Comparison of ENCODE assay signal across 8 cellular contexts in genomic region chr16:85005278-85006069, GRCh38. TPM values are rescaled to one million over a fixed set of nuclear protein-coding genes. Genes with fewer than 3 reads are reported as not detected.
DNase-seq lines count a peak whose midpoint lies in the region; ATAC-seq and TF ChIP-seq lines count a peak whose summit lies in the region.

No MANE protein-coding gene starts in this region.

- no peaks in the 10 kb centered on the region for H4K20me1 ChIP-seq in fibroblast of lung (ENCODE audit: control insufficient read depth, extremely low read depth, insufficient read depth, low read length)

- peak overlapping the region; percentile 42 for H2BK5ac ChIP-seq in trophoblast cell (ENCODE audit: low read depth, low read length, poor library complexity)

- ATAC-seq in HG03280 (IDR thresholded peaks at IDR 0.05; ENCODE audit: unreplicated experiment) = no peak
- no peak for ATAC-seq in activated CD4-positive, CD25-positive, alpha-beta regulatory T cell treated with anti-CD3 and anti-CD28 coated beads, Interleukin-2, amount 50 U/mL, for 24 hours

- WGBS in trophoblast cell (ENCODE audit: extremely low coverage, insufficient coverage, insufficient read length) = no CpG with 5 or more reads among the region's 11 CpGs

- H3K27me3 ChIP-seq in SJSA1 (replicated peaks) (no peaks in the 10 kb centered on the region), fibroblast of lung (ENCODE audit: control insufficient read depth, insufficient read depth, low read length) (no peaks in the 10 kb centered on the region), trophoblast cell (ENCODE audit: insufficient read depth, low read length) (no peaks in the 10 kb centered on the region)

- H3K18ac ChIP-seq in trophoblast cell (ENCODE audit: low read length) = no peak overlapping the region

- intact Hi-C loops in CD14-positive monocyte (cut with micrococcal nuclease) = no loop called here

- no peak overlapping the region for H3K4ac ChIP-seq in trophoblast cell (ENCODE audit: low read depth, low read length)

- H3K4me3 Mint-ChIP-seq in CD14-positive monocyte = peak overlapping the region in 1 of 2 donors; percentile 71

- H2AFZ ChIP-seq in fibroblast of lung (ENCODE audit: low read length) = no peak overlapping the region
- no peak overlapping the region for H2AFZ ChIP-seq in trophoblast cell (ENCODE audit: insufficient read depth, low read length, poor library complexity)

- H3K4me3 ChIP-seq in SJSA1 (no peak overlapping the region), fibroblast of lung (replicated peaks in 1 of 4; ENCODE audit: control extremely low read depth in 1 of 4, insufficient read depth in 1 of 4, low read depth in 3 of 4, low read length in 4 of 4) (peak overlapping the region in 2 of 4 experiments; percentile 33 to 36), trophoblast cell (ENCODE audit: low read depth, low read length) (no peak overlapping the region)

- no peak for TF ChIP-seq CTCF in CD14-positive monocyte (IDR thresholded peaks at IDR 0.05)
- TF ChIP-seq CTCF in fibroblast of lung (conservative IDR thresholded peaks at IDR 0.05 in 1 of 2, IDR thresholded peaks at IDR 0.05 in 1 of 2; ENCODE audit: low read depth in 1 of 2, low read length in 2 of 2) = no peak

- H2AK5ac ChIP-seq in trophoblast cell (ENCODE audit: low read length) = no peak overlapping the region

- H3K79me2 ChIP-seq in fibroblast of lung (ENCODE audit: control insufficient read depth, insufficient read depth, low read length) (peaks cover 82% of the 10 kb centered on the region), trophoblast cell (ENCODE audit: control insufficient read depth, insufficient read depth, low read length, poor library complexity) (peaks cover 14% of the 10 kb centered on the region)

- no peak overlapping the region for H2BK12ac ChIP-seq in trophoblast cell (ENCODE audit: low read length)

- H3K36me3 ChIP-seq in SJSA1 (peaks cover 31% of the 10 kb centered on the region), fibroblast of lung (ENCODE audit: control insufficient read depth, insufficient read depth, low read length) (peaks cover 4% of the 10 kb centered on the region), trophoblast cell (ENCODE audit: control insufficient read depth in 1 of 2, insufficient read depth in 2 of 2, low read length in 2 of 2) (no peaks in the 10 kb centered on the region)

- no peak overlapping the region for H3K23ac ChIP-seq in trophoblast cell (ENCODE audit: low read length)

- H3K36me3 Mint-ChIP-seq in CD14-positive monocyte = peaks cover 63 to 67% of the 10 kb centered on the region in 2 donors

- H3K27ac ChIP-seq in SJSA1 (peak overlapping the region; percentile 90), fibroblast of lung (ENCODE audit: insufficient read depth, low read length) (peak overlapping the region; percentile 93), trophoblast cell (ENCODE audit: low read depth, low read length) (peak overlapping the region; percentile 82)

- peaks cover 10% of the 10 kb centered on the region for H3K79me1 ChIP-seq in trophoblast cell (ENCODE audit: low read length)

- H4K8ac ChIP-seq in trophoblast cell (ENCODE audit: low read depth, low read length) = no peak overlapping the region

- H3K4me1 Mint-ChIP-seq in CD14-positive monocyte = peaks cover 96% of the 10 kb centered on the region

- H4K91ac ChIP-seq in trophoblast cell (ENCODE audit: low read depth, low read length) = no peak overlapping the region

- H3K27ac Mint-ChIP-seq in CD14-positive monocyte = peak overlapping the region; percentile 43 to 99 (median 97)

- H3K4me1 ChIP-seq in SJSA1 (replicated peaks) (peaks cover 62% of the 10 kb centered on the region), fibroblast of lung (ENCODE audit: control insufficient read depth, extremely low read depth, insufficient read depth, low read length) (peaks cover 43% of the 10 kb centered on the region), trophoblast cell (ENCODE audit: control insufficient read depth in 1 of 2, insufficient read depth in 2 of 2, low read length in 2 of 2) (peaks cover 27 to 41% of the 10 kb centered on the region in 2 experiments)

- peak overlapping the region; percentile 16 for H3K9ac ChIP-seq in fibroblast of lung (ENCODE audit: insufficient read depth, low read length)
- no peak overlapping the region for H3K9ac ChIP-seq in trophoblast cell (ENCODE audit: low read length)

- H2BK120ac ChIP-seq in trophoblast cell (ENCODE audit: insufficient read depth, low read length, poor library complexity) = no peak overlapping the region

- DNase-seq in CD14-positive monocyte (ENCODE audit: low spot score) (no peak), SJSA1 (ENCODE audit: low read depth in 1 of 2, low spot score in 2 of 2) (no peak), fibroblast of lung (ENCODE audit: low read depth in 2 of 2) (peak in 1 of 2 donors; percentile 84), trophoblast cell (peak; percentile 90 to 98), NCI-H146 treated with DMSO at 0.1 percent for 48 hours (lab: John Stamatoyannopoulos, UW; ENCODE audit: unreplicated experiment) (no peak), CD1c-positive myeloid dendritic cell (ENCODE audit: extremely low spot score) (no peak)

- peaks cover 0 to 4% (median 0%) of the 10 kb centered on the region in 7 donors for H3K9me3 Mint-ChIP-seq in CD14-positive monocyte

- H3K14ac ChIP-seq in trophoblast cell (ENCODE audit: low read length) = peak overlapping the region; percentile 66

- H3K9me3 ChIP-seq in SJSA1 (replicated peaks) (no peaks in the 10 kb centered on the region), fibroblast of lung (ENCODE audit: control insufficient read depth, insufficient read depth, low read depth, low read length) (no peaks in the 10 kb centered on the region), trophoblast cell (ENCODE audit: insufficient read depth, low read depth, low read length) (no peaks in the 10 kb centered on the region)

- peak overlapping the region; percentile 86 for H3K4me2 ChIP-seq in fibroblast of lung (ENCODE audit: extremely low read depth, insufficient read depth, low read length)
- H3K4me2 ChIP-seq in trophoblast cell (ENCODE audit: low read length) = peak overlapping the region; percentile 20

- no peak overlapping the region for H4K12ac ChIP-seq in trophoblast cell (ENCODE audit: low read depth, low read length)

- H3K27me3 Mint-ChIP-seq in CD14-positive monocyte (ENCODE audit: low read depth in 3 of 3) = peaks cover 0 to 3% (median 0%) of the 10 kb centered on the region in 3 donors

RNA-seq across cellular contexts. Expression of gene ZDHHC7, which starts 5.9 kb away (rescaled TPM):
- polyA plus RNA-seq in CD14-positive monocyte (100 to 1,000 TPM in 1 of 2 donors, 10 to 100 TPM in 1; 99.7 to 129 TPM), fibroblast of lung (86.2 and 96.4 TPM in 2 replicates)
- 72.6 and 73.1 TPM in 2 replicates for total RNA-seq in SJSA1 (2014; rRNA removed; shearing (Covaris generic))
- 88.6 and 135 TPM in 2 replicates for total RNA-seq in fibroblast of lung
- polyA plus RNA-seq in fibroblast of lung (2012) = 65.1 and 75.5 TPM in 2 replicates
- 458 and 490 TPM in 2 replicates for polyA minus RNA-seq in fibroblast of lung (ENCODE audit: low replicate concordance)
- polyA plus RNA-seq in trophoblast cell (2013) = 46.3 and 46.6 TPM in 2 replicates

RNA-seq across cellular contexts. Expression of gene KIAA0513, which starts 22.1 kb away (rescaled TPM):
- polyA plus RNA-seq in CD14-positive monocyte (10 to 100 TPM; 21.4 to 32.7 TPM), fibroblast of lung (11.7 and 13.8 TPM in 2 replicates)
- 3.9 and 10.4 TPM in 2 replicates for total RNA-seq in SJSA1 (2014; rRNA removed; shearing (Covaris generic))
- total RNA-seq in fibroblast of lung = 19.5 and 22.3 TPM in 2 replicates
- 9.4 and 9.8 TPM in 2 replicates for polyA plus RNA-seq in fibroblast of lung (2012)
- polyA minus RNA-seq in fibroblast of lung (ENCODE audit: low replicate concordance) = 11.9 and 13.1 TPM in 2 replicates
- polyA plus RNA-seq in trophoblast cell (2013) = 11.0 and 11.8 TPM in 2 replicates

Comparison
In these comparisons a context has a peak if more than half of its experiments do, and no peak if none do; other contexts are left out.
1. DNase-seq: peak in trophoblast cell (2 of 2); none in CD14-positive monocyte (single experiment), SJSA1 (0 of 2), NCI-H146 treated with DMSO at 0.1 percent for 48 hours (single experiment) and CD1c-positive myeloid dendritic cell (single experiment).
2. Peak in every context shown above with its lines, with median percentiles within 50 percentile points of each other: H3K27ac ChIP-seq.